ENCODE assay signal across 8 cellular contexts in the genomic region with DNA sequence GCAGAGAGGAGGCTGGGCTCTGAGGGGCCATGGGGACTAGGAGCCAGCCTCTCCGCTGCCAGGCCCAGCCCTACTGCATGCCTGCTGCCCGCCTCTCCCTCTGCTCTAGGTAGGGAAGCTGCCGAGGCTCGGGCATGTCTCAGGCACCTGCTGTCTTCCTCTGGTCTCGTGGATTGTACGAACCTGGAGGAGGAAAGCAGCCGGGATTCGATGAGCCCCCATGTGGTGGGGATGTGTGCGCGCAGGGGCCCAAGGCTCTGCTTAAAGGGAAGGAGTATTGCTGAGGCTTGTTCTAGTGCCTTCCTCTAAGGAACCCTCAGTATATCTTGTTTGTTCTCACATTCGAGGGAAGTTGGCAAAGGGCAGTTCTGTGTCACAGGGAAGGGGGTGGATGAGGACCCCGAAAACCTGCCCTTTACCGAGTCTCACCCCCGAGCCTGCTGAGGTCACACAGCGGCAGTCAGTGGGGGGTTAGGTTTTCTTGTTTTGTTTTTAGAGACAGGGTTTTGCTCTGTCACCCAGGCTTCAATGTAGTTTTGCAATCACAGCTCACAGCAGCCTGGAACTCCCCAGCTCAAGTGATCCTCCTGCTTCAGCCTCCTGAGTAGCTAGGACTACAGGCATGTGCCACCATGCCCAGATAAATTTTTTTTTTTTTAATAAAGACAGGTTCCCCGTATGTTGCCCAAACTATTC. TPM values are rescaled to one million over a fixed set of nuclear protein-coding genes. Genes with fewer than 3 reads are reported as not detected.
A peak's percentile ranks its signal among the peaks of the same experiment; 100 is the strongest.
DNase-seq lines count a peak whose midpoint lies in the region; ATAC-seq, FAIRE-seq and TF ChIP-seq lines count a peak whose summit lies in the region.

No MANE protein-coding gene starts in this region.

- H3K9me3 ChIP-seq in Caco-2 (no peaks in the 10 kb centered on the region), MM.1S (replicated peaks; ENCODE audit: insufficient read depth, low read length) (no peaks in the 10 kb centered on the region)

- H3K36me3 ChIP-seq in Caco-2 (ENCODE audit: control insufficient read depth, insufficient read depth, low read length) (peaks cover 1% of the 10 kb centered on the region; the same call in 1 of the 2 replicates), MM.1S (replicated peaks; ENCODE audit: insufficient read depth, low read length) (no peaks in the 10 kb centered on the region)

- ATAC-seq in HG03097 (IDR thresholded peaks at IDR 0.05; ENCODE audit: low FRiP score, unreplicated experiment) (no peak), GM19023 (IDR thresholded peaks at IDR 0.05; ENCODE audit: unreplicated experiment) (no peak)

- no peak overlapping the region for H3K27ac Mint-ChIP-seq in Caco-2 (ENCODE audit: unreplicated experiment)

- H3K79me2 ChIP-seq in MM.1S (ENCODE audit: low read length) = no peaks in the 10 kb centered on the region

- no peaks in the 10 kb centered on the region for H3K9me2 ChIP-seq in MM.1S (replicated peaks; ENCODE audit: insufficient read depth, low read length)

- no peak overlapping the region for H3K4me3 Mint-ChIP-seq in Caco-2 (ENCODE audit: unreplicated experiment)

- no peak overlapping the region for H3K27ac ChIP-seq in MM.1S (ENCODE audit: low read length)
- H3K27ac ChIP-seq in VCaP = no peak overlapping the region

- CTCF ChIA-PET in Caco-2 (lab: Charles Lee) = interaction anchor here (0.7 to 1.0 kb wide), 3 partner anchors 12 to 32 kb away, joined by 3 to 5 read pairs (median 4); no protein-coding TSS in a partner anchor

- H3K9me3 Mint-ChIP-seq in Caco-2 (ENCODE audit: unreplicated experiment) = no peaks in the 10 kb centered on the region

- H3F3A ChIP-seq in MM.1S (ENCODE audit: insufficient read depth, low read length) = no peaks in the 10 kb centered on the region

- H3K27me3 ChIP-seq in Caco-2 (replicated peaks; ENCODE audit: control insufficient read depth, insufficient read depth, low read length) (no peaks in the 10 kb centered on the region), MM.1S (replicated peaks; ENCODE audit: insufficient read depth, low read length) (peaks cover 86% of the 10 kb centered on the region)

- peaks cover 16% of the 10 kb centered on the region for H3K4me1 Mint-ChIP-seq in Caco-2 (ENCODE audit: low read depth, unreplicated experiment)

- H4K20me1 ChIP-seq in MM.1S (ENCODE audit: insufficient read depth, low read length) = no peaks in the 10 kb centered on the region; the same call in 1 of the 2 replicates

- peak; percentile 72 to 78 for DNase-seq in Caco-2
- no peak for DNase-seq in MM.1S
- DNase-seq in left kidney (ENCODE audit: low read depth, low spot score) = peak; percentile 70
- no peak for DNase-seq in activated CD8-positive, alpha-beta memory T cell treated with anti-CD3 and anti-CD28 coated beads, Interleukin-2, amount 50 U/mL, for 48 hours
- DNase-seq in GM12892 (ENCODE audit: insufficient read length) = no peak

- no peak overlapping the region for H3K4me2 ChIP-seq in MM.1S (ENCODE audit: low read depth, low read length)

- no peak for FAIRE-seq in GM12892 (lab: Jason Lieb, UNC)

- intact Hi-C loops in Caco-2 (cut with micrococcal nuclease; ENCODE audit: unreplicated experiment) = loop anchor here (1.0 kb wide), 1 partner anchor 21 kb away; a partner anchor contains a TSS

- H3K4me1 ChIP-seq in Caco-2 (peaks cover 39% of the 10 kb centered on the region), MM.1S (ENCODE audit: low read length) (no peaks in the 10 kb centered on the region)

- TF ChIP-seq POLR2A in GM12892 (IDR thresholded peaks at IDR 0.05; ENCODE audit: low read depth, low read length) = no peak

- no TSS peak for BruUV-seq in Caco-2 (replicated peaks; lab: Mats Ljungman, UMichigan)

- H3K4me3 ChIP-seq in Caco-2 (ENCODE audit: low read depth, low read length) = no peak overlapping the region
- H3K4me3 ChIP-seq in MM.1S (ENCODE audit: low read length) = no peak overlapping the region

- H2AFZ ChIP-seq in MM.1S (ENCODE audit: low read length) = no peak overlapping the region

- H3K9ac ChIP-seq in MM.1S (ENCODE audit: low read length) = no peak overlapping the region

- TF ChIP-seq CTCF in Caco-2 (IDR thresholded peaks at IDR 0.05; ENCODE audit: insufficient read depth in 1 of 2, low read depth in 1 of 2, low read length in 1 of 2, severe bottlenecking in 1 of 2, unreplicated experiment in 1 of 2) (peak; percentile 52 to 83), MM.1S (IDR thresholded peaks at IDR 0.05; ENCODE audit: low read length) (peak; percentile 12; the same call in 1 of the 2 replicates), VCaP (conservative IDR thresholded peaks at IDR 0.05) (peak; percentile 38; the same call in 1 of the 2 replicates)

- H3K36me3 Mint-ChIP-seq in Caco-2 (ENCODE audit: insufficient read depth, unreplicated experiment) = peaks cover 6% of the 10 kb centered on the region

- no peaks in the 10 kb centered on the region for H3K27me3 Mint-ChIP-seq in Caco-2 (ENCODE audit: insufficient read depth, unreplicated experiment)

- POLR2A ChIA-PET in Caco-2 (lab: Charles Lee) = no interaction called here

RNA-seq across cellular contexts. Expression of a gene that starts 21.3 kb away (rescaled TPM):
- 9.4 and 9.5 TPM in 2 replicates for total RNA-seq in Caco-2 (2022)
- polyA plus RNA-seq in GM12892 (2012; ENCODE audit: missing spikeins) = not detected

RNA-seq across cellular contexts. Expression of a gene that starts 51.0 kb away (rescaled TPM):
- 165 and 169 TPM in 2 replicates for total RNA-seq in Caco-2 (2022)
- 2.2 TPM for polyA plus RNA-seq in GM12892 (2012; ENCODE audit: missing spikeins)

Comparison
In these comparisons a context has a peak if more than half of its experiments do, and no peak if none do; other contexts are left out.
1. DNase-seq: peak in Caco-2 (2 of 2) and left kidney (single experiment); none in MM.1S (single experiment), activated CD8-positive, alpha-beta memory T cell treated with anti-CD3 and anti-CD28 coated beads, Interleukin-2, amount 50 U/mL, for 48 hours (single experiment) and GM12892 (single experiment).
2. CTCF ChIP-seq: peak in every context shown above with its lines; median percentile 68 in Caco-2; 38 in VCaP; 12 in MM.1S.